ENCODE assay signal across 23 cellular contexts in genomic region chr2:1512321-1513289, GRCh38.
DNase-seq lines count a peak whose midpoint lies in the region; ATAC-seq lines count a peak whose summit lies in the region.
"Had no signal": no experiment of that assay in that cellular context is flagged by ENCODE, and none has a peak within 500 bp of the region (broad histone marks: within the 10 kb centered on the region; RNA-seq: fewer than 3 reads in every experiment).

No MANE protein-coding gene starts in this region.

- POLR2A ChIA-PET in activated CD4-positive, alpha-beta memory T cell treated with anti-CD3 and anti-CD28 coated beads, Interleukin-2, amount 10 ng/mL, durations not matched to agents 7 days and 5 days (lab: Charles Lee), result no interaction called here

- no peak overlapping the region for H3K4me3 Mint-ChIP-seq in activated CD8-positive, alpha-beta memory T cell treated with anti-CD3 and anti-CD28 coated beads, Interleukin-2, amount 10 ng/mL, durations not matched to agents 7 days and 5 days
- no peak overlapping the region for H3K4me3 Mint-ChIP-seq in T-helper 17 cell
- no peak overlapping the region for H3K4me3 Mint-ChIP-seq in activated CD4-positive, alpha-beta memory T cell treated with anti-CD3 and anti-CD28 coated beads, Interleukin-2, amount 10 ng/mL, durations not matched to agents 7 days and 5 days

- intact Hi-C loops in sciatic nerve (cut with DNase I), result no loop called here

- H3K9me3 Mint-ChIP-seq in activated CD8-positive, alpha-beta memory T cell treated with anti-CD3 and anti-CD28 coated beads, Interleukin-2, amount 10 ng/mL, durations not matched to agents 7 days and 5 days (ENCODE audit: low read depth), result no peaks in the 10 kb centered on the region
- H3K9me3 Mint-ChIP-seq in activated CD4-positive, alpha-beta memory T cell treated with anti-CD3 and anti-CD28 coated beads, Interleukin-2, amount 10 ng/mL, durations not matched to agents 7 days and 5 days, result peaks cover 15% of the 10 kb centered on the region

- DNase-seq in activated CD8-positive, alpha-beta memory T cell treated with anti-CD3 and anti-CD28 coated beads, Interleukin-2, amount 50 U/mL, for 48 hours, result peak; percentile 2
- DNase-seq in activated CD8-positive, alpha-beta memory T cell treated with anti-CD3 and anti-CD28 coated beads, Interleukin-2, amount 10 ng/mL, durations not matched to agents 7 days and 5 days, result no peak
- no peak for DNase-seq in T-helper 17 cell
- peak; percentile 22 for DNase-seq in left kidney (ENCODE audit: low read depth, low spot score)
- peak; percentile 50 for DNase-seq in sciatic nerve (ENCODE audit: low spot score)
- no peak for DNase-seq in activated CD4-positive, alpha-beta memory T cell treated with anti-CD3 and anti-CD28 coated beads, Interleukin-2, amount 10 ng/mL, durations not matched to agents 7 days and 5 days
- no peak for DNase-seq in nucleus accumbens (lab: John Stamatoyannopoulos, UW)
- DNase-seq: 8988T, ACHN, BE2C, Calu3, DMS79 treated with DMSO at 0.1 percent for 48 hours, GF-D8, Kasumi-1, NCI-H1092 treated with DMSO at 0.1 percent for 48 hours, NCI-H1436 treated with DMSO at 0.1 percent for 48 hours, NCI-H1930, NCI-H2107, NCI-H526 treated with DMSO at 0.1 percent for 48 hours, RPMI8226, SHP77 treated with DMSO at 0.1 percent for 48 hours had no signal

- no peaks in the 10 kb centered on the region for H3K27me3 Mint-ChIP-seq in activated CD8-positive, alpha-beta memory T cell treated with anti-CD3 and anti-CD28 coated beads, Interleukin-2, amount 10 ng/mL, durations not matched to agents 7 days and 5 days
- no peaks in the 10 kb centered on the region for H3K27me3 Mint-ChIP-seq in T-helper 17 cell
- H3K27me3 Mint-ChIP-seq in activated CD4-positive, alpha-beta memory T cell treated with anti-CD3 and anti-CD28 coated beads, Interleukin-2, amount 10 ng/mL, durations not matched to agents 7 days and 5 days, result no peaks in the 10 kb centered on the region

- peaks cover 22% of the 10 kb centered on the region for H3K4me1 Mint-ChIP-seq in activated CD8-positive, alpha-beta memory T cell treated with anti-CD3 and anti-CD28 coated beads, Interleukin-2, amount 10 ng/mL, durations not matched to agents 7 days and 5 days
- peaks cover 37% of the 10 kb centered on the region for H3K4me1 Mint-ChIP-seq in T-helper 17 cell
- H3K4me1 Mint-ChIP-seq in activated CD4-positive, alpha-beta memory T cell treated with anti-CD3 and anti-CD28 coated beads, Interleukin-2, amount 10 ng/mL, durations not matched to agents 7 days and 5 days, result peaks cover 32% of the 10 kb centered on the region

- no peak overlapping the region for H3K27ac Mint-ChIP-seq in activated CD8-positive, alpha-beta memory T cell treated with anti-CD3 and anti-CD28 coated beads, Interleukin-2, amount 10 ng/mL, durations not matched to agents 7 days and 5 days
- H3K27ac Mint-ChIP-seq in T-helper 17 cell, result peak overlapping the region; percentile 29
- no peak overlapping the region for H3K27ac Mint-ChIP-seq in activated CD4-positive, alpha-beta memory T cell treated with anti-CD3 and anti-CD28 coated beads, Interleukin-2, amount 10 ng/mL, durations not matched to agents 7 days and 5 days

- CTCF ChIA-PET in activated CD8-positive, alpha-beta memory T cell treated with anti-CD3 and anti-CD28 coated beads, Interleukin-2, amount 10 ng/mL, durations not matched to agents 7 days and 5 days (lab: Charles Lee), result no interaction called here
- CTCF ChIA-PET in activated CD4-positive, alpha-beta memory T cell treated with anti-CD3 and anti-CD28 coated beads, Interleukin-2, amount 10 ng/mL, durations not matched to agents 7 days and 5 days (lab: Charles Lee), result no interaction called here

- H3K9me3 ChIP-seq in T-helper 17 cell (ENCODE audit: control insufficient read depth, low read length, poor library complexity, severe bottlenecking), result no peaks in the 10 kb centered on the region
- H3K9me3 ChIP-seq: BE2C had no signal

- ATAC-seq in activated CD8-positive, alpha-beta memory T cell treated with anti-CD3 and anti-CD28 coated beads, Interleukin-2, amount 10 ng/mL, durations not matched to agents 7 days and 5 days, result no peak
- ATAC-seq in T-helper 17 cell, result no peak
- no peak for ATAC-seq in sciatic nerve
- no peak for ATAC-seq in GM21619 (IDR thresholded peaks at IDR 0.05; ENCODE audit: unreplicated experiment)
- ATAC-seq: K562 had no signal

- H3K36me3 Mint-ChIP-seq in activated CD8-positive, alpha-beta memory T cell treated with anti-CD3 and anti-CD28 coated beads, Interleukin-2, amount 10 ng/mL, durations not matched to agents 7 days and 5 days, result peaks cover 4% of the 10 kb centered on the region
- no peaks in the 10 kb centered on the region for H3K36me3 Mint-ChIP-seq in T-helper 17 cell (ENCODE audit: low read depth)
- peaks cover 13% of the 10 kb centered on the region for H3K36me3 Mint-ChIP-seq in activated CD4-positive, alpha-beta memory T cell treated with anti-CD3 and anti-CD28 coated beads, Interleukin-2, amount 10 ng/mL, durations not matched to agents 7 days and 5 days (ENCODE audit: low read depth)

Comparison
In these comparisons a context has a peak if more than half of its experiments do, and no peak if none do; other contexts are left out.
1. DNase-seq: peak in activated CD8-positive, alpha-beta memory T cell treated with anti-CD3 and anti-CD28 coated beads, Interleukin-2, amount 50 U/mL, for 48 hours (single experiment), left kidney (single experiment) and sciatic nerve (single experiment); none in activated CD8-positive, alpha-beta memory T cell treated with anti-CD3 and anti-CD28 coated beads, Interleukin-2, amount 10 ng/mL, durations not matched to agents 7 days and 5 days (single experiment), T-helper 17 cell (0 of 3), activated CD4-positive, alpha-beta memory T cell treated with anti-CD3 and anti-CD28 coated beads, Interleukin-2, amount 10 ng/mL, durations not matched to agents 7 days and 5 days (single experiment) and nucleus accumbens (0 of 56).